Comparison of ENCODE assay signal across 10 cellular contexts in the genomic region with DNA sequence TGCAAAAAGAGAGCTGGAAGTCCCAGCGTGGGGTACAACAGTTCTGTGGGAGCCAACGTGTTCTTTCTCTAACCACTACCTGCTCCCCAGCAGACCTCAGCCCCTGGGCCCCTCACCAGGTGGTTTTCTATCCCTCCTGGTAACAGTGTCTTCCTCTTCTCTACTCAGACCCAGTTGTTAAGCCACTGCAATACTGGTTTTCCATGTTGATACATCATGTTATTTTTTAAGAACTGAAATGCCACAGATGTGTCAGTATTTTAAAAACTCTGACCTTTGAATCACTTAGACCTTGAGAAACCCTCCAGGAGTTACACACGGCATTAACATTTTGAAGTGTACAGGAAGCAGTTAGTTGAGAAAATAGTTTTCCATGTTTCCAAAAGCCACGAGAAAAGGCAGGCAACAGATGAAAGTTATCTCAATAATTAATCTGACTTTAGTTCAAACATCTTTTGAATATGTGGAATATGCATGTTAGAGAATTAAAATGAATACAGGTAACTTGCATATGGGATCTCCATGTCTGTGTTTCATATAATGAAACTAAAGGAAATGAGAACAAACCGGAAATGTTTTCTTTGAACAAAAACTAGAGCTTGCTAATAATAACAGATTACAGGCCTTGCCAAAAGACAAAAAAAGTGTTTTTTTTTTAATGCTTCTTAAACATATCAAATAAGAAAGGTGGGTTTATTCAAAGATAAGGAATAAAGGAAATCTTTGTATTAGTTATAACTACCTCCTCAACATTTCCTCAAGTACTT.
DNase-seq lines count a peak whose midpoint lies in the region; ATAC-seq lines count a peak whose summit lies in the region.
"Had no signal": no experiment of that assay in that cellular context is flagged by ENCODE, and none has a peak within 500 bp of the region (broad histone marks: within the 10 kb centered on the region; RNA-seq: fewer than 3 reads in every experiment).

No MANE protein-coding gene starts in this region.

- CTCF ChIA-PET in activated CD4-positive, alpha-beta T cell treated with anti-CD3 and anti-CD28 coated beads for 36 hours (lab: Charles Lee), result interaction anchor here (0.6 to 1.1 kb wide), 4 partner anchors 12 to 304 kb away, joined by 3 to 4 read pairs (median 3); no protein-coding TSS in a partner anchor
- CTCF ChIA-PET in T-cell (lab: Charles Lee), result interaction anchor here in 1 of 2 donors (0.6 to 1.4 kb wide), 3 partner anchors 12 to 597 kb away, joined by 3 to 4 read pairs (median 4); no protein-coding TSS in a partner anchor

- H3K27me3 Mint-ChIP-seq in activated CD4-positive, alpha-beta T cell treated with anti-CD3 and anti-CD28 coated beads for 36 hours, result no peaks in the 10 kb centered on the region
- no peaks in the 10 kb centered on the region for H3K27me3 Mint-ChIP-seq in T-cell

- peak overlapping the region; percentile 77 for H3K27ac Mint-ChIP-seq in activated CD4-positive, alpha-beta T cell treated with anti-CD3 and anti-CD28 coated beads for 36 hours
- H3K27ac Mint-ChIP-seq in T-cell, result peak overlapping the region; percentile 86 to 93
- H3K27ac Mint-ChIP-seq: nephron progenitor cell had no signal

- H3K4me3 Mint-ChIP-seq in activated CD4-positive, alpha-beta T cell treated with anti-CD3 and anti-CD28 coated beads for 36 hours, result peak overlapping the region; percentile 43
- peak overlapping the region; percentile 49 to 66 (median 61) for H3K4me3 Mint-ChIP-seq in T-cell
- H3K4me3 Mint-ChIP-seq: nephron progenitor cell had no signal

- ATAC-seq in activated CD4-positive, alpha-beta T cell treated with anti-CD3 and anti-CD28 coated beads for 36 hours, result peak; percentile 68
- ATAC-seq in HG02642 (IDR thresholded peaks at IDR 0.05; ENCODE audit: poor library complexity, unreplicated experiment), result peak; percentile 72
- ATAC-seq in T-cell (replicated peaks in 1 of 4), result peak; percentile 37 to 52 (median 44)
- no peak for ATAC-seq in left ventricle myocardium superior

- intact Hi-C loops in activated CD4-positive, alpha-beta T cell treated with anti-CD3 and anti-CD28 coated beads for 36 hours (cut with DNase I, micrococcal nuclease), result loop anchor here (1.0 to 10.0 kb wide), 9 partner anchors 22 to 653 kb away; partner anchors contain the start of genes MMAA (in 2 of the 2), ZNF827 (in 2 of the 2) and SMAD1 (in 1 of the 2)
- intact Hi-C loops in left ventricle myocardium superior (cut with micrococcal nuclease), result no loop called here

- peak; percentile 68 for DNase-seq in activated CD4-positive, alpha-beta T cell treated with anti-CD3 and anti-CD28 coated beads for 36 hours
- DNase-seq in activated CD4-positive, alpha-beta T cell treated with anti-CD3 and anti-CD28 coated beads, Interleukin-2, amount 50 U/mL, for 1 hour, result no peak
- DNase-seq in T-cell (peak in 3 of 34 experiments; percentile 3 to 11 (median 4)), left ventricle myocardium superior (no peak), SHP77 (lab: John Stamatoyannopoulos, UW) (no peak), COLO829 (ENCODE audit: low spot score) (no peak)
- DNase-seq in stimulated activated CD8-positive, alpha-beta memory T cell treated with anti-CD3 and anti-CD28 coated beads, Interleukin-4, amount 100 ng/mL, for 48 hours, result peak; percentile 75
- DNase-seq: nephron progenitor cell, SW 1271 had no signal

- POLR2A ChIA-PET in activated CD4-positive, alpha-beta T cell treated with anti-CD3 and anti-CD28 coated beads for 36 hours (lab: Charles Lee), result interaction anchor here (0.7 to 0.9 kb wide), 2 partner anchors 22 to 110 kb away, joined by 3 read pairs; no protein-coding TSS in a partner anchor
- POLR2A ChIA-PET in T-cell (lab: Charles Lee), result interaction anchor here (0.7 kb wide), 2 partner anchors 1044 to 1788 kb away, joined by 3 read pairs; no protein-coding TSS in a partner anchor

- H3K9me3 Mint-ChIP-seq in activated CD4-positive, alpha-beta T cell treated with anti-CD3 and anti-CD28 coated beads for 36 hours (ENCODE audit: low read depth), result no peaks in the 10 kb centered on the region
- no peaks in the 10 kb centered on the region for H3K9me3 Mint-ChIP-seq in T-cell

- peaks cover 44% of the 10 kb centered on the region for H3K4me1 Mint-ChIP-seq in activated CD4-positive, alpha-beta T cell treated with anti-CD3 and anti-CD28 coated beads for 36 hours
- H3K4me1 Mint-ChIP-seq in T-cell, result peaks cover 28 to 35% (median 31%) of the 10 kb centered on the region in 3 donors

- peaks cover 50% of the 10 kb centered on the region for H3K36me3 Mint-ChIP-seq in activated CD4-positive, alpha-beta T cell treated with anti-CD3 and anti-CD28 coated beads for 36 hours (ENCODE audit: low read depth)
- peaks cover 41% of the 10 kb centered on the region for H3K36me3 Mint-ChIP-seq in T-cell

Comparison
In these comparisons a context has a peak if more than half of its experiments do, and no peak if none do; other contexts are left out.
1. DNase-seq: peak in activated CD4-positive, alpha-beta T cell treated with anti-CD3 and anti-CD28 coated beads for 36 hours (single experiment) and stimulated activated CD8-positive, alpha-beta memory T cell treated with anti-CD3 and anti-CD28 coated beads, Interleukin-4, amount 100 ng/mL, for 48 hours (single experiment); none in activated CD4-positive, alpha-beta T cell treated with anti-CD3 and anti-CD28 coated beads, Interleukin-2, amount 50 U/mL, for 1 hour (single experiment), left ventricle myocardium superior (single experiment), SHP77 (0 of 2) and COLO829 (single experiment).